24 cellular contexts compared by ENCODE assay signal in genomic region chr19:19056636-19057275, GRCh38.
"Had no signal": no experiment of that assay in that cellular context is flagged by ENCODE, and none has a peak within 500 bp of the region (broad histone marks: within the 10 kb centered on the region; RNA-seq: fewer than 3 reads in every experiment).

No MANE protein-coding gene starts in this region.

- H3K79me2 ChIP-seq: hepatocyte had no signal

- H3K27ac ChIP-seq: coronary artery, dorsolateral prefrontal cortex, esophagus muscularis mucosa, foreskin keratinocyte, gastroesophageal sphincter, heart left ventricle, hepatocyte, left ventricle myocardium inferior, lower lobe of right lung had no signal

- DNase-seq: dermis blood vessel endothelial cell; dorsolateral prefrontal cortex; effector CD4-positive, alpha-beta T cell; effector memory CD4-positive, alpha-beta T cell; foreskin keratinocyte; heart left ventricle; hypothalamus; immature natural killer cell; islet precursor cell; kidney; kidney glomerular epithelial cell; left colon; left ventricle myocardium inferior; lower lobe of right lung; mesenchymal stem cell; mucosa of descending colon had no signal

- ATAC-seq: foreskin keratinocyte, gastroesophageal sphincter, heart left ventricle, left colon, left lobe of liver, lower lobe of right lung, mucosa of descending colon had no signal

- FAIRE-seq: colon, endothelial cell of umbilical vein, frontal cortex, kidney had no signal

- H3K4me2 ChIP-seq: hepatocyte had no signal

- H3K4me3 ChIP-seq: coronary artery, dorsolateral prefrontal cortex, esophagus muscularis mucosa, gastroesophageal sphincter, heart left ventricle, hepatocyte, left ventricle myocardium inferior, lower lobe of right lung, mucosa of descending colon had no signal

- H3K27me3 ChIP-seq: dorsolateral prefrontal cortex, esophagus muscularis mucosa, foreskin keratinocyte, gastroesophageal sphincter, heart left ventricle, hepatocyte had no signal

- H3K9me3 ChIP-seq: esophagus muscularis mucosa, gastroesophageal sphincter, heart left ventricle, left ventricle myocardium inferior, lower lobe of right lung, mucosa of descending colon had no signal

- H3K4me1 ChIP-seq: foreskin keratinocyte, gastroesophageal sphincter had no signal

- H2AFZ ChIP-seq: hepatocyte had no signal
